ENCODE assay signal across 9 cellular contexts in the genomic region with DNA sequence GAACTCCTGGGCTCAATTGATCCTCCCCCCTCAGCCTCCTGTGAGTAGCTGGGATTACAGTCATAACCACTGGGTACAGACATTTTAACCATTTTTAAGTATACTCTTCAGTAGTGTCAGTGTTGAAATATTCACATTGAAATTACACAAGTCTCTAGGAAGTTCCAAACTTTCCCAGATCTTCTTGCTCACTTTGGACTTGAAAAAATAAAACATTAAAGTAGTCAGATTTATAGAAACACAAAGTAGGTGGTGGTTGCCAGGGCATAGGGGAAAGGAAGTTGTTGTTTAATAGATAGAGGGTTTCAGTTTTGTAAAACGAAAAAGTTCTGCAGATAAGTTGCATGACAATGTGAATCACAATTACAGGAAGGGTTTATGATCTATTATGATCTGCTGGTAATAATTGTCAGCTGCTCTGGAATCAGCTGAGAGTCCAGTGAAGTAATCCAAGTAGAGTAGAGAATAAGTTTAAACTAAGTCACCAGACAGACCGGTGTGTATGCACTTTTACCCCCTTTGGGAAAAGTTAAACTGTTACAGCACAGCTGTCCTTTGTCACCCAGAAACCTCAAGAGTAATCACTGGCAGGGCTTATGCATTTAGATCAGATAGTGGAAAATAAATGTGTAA. TPM values are rescaled to one million over a fixed set of nuclear protein-coding genes. Genes with fewer than 3 reads are reported as not detected.
DNase-seq lines count a peak whose midpoint lies in the region; ATAC-seq lines count a peak whose summit lies in the region.
"Had no signal": no experiment of that assay in that cellular context is flagged by ENCODE, and none has a peak within 500 bp of the region (broad histone marks: within the 10 kb centered on the region; RNA-seq: fewer than 3 reads in every experiment).

No MANE protein-coding gene starts in this region.

- DNase-seq in activated naive CD8-positive, alpha-beta T cell treated with anti-CD3 and anti-CD28 coated beads, Interleukin-2, amount 50 U/mL, for 24 hours = no peak
- DNase-seq in naive B cell = no peak
- DNase-seq in medulla oblongata (ENCODE audit: extremely low spot score) = no peak
- DNase-seq in cerebellar cortex (ENCODE audit: low spot score) = no peak
- no peak for DNase-seq in superior temporal gyrus (ENCODE audit: extremely low spot score)

- peak overlapping the region; percentile 75 for H3K27ac Mint-ChIP-seq in activated naive CD8-positive, alpha-beta T cell treated with anti-CD3 and anti-CD28 coated beads, Interleukin-2, amount 50 U/mL, for 24 hours
- H3K27ac Mint-ChIP-seq in naive B cell = peak overlapping the region in 4 of 6 donors; percentile 7 to 86 (median 36)

- ATAC-seq in GM18873 (IDR thresholded peaks at IDR 0.05; ENCODE audit: low FRiP score, unreplicated experiment) (peak; percentile 59), HG03066 (IDR thresholded peaks at IDR 0.05; ENCODE audit: low read depth, unreplicated experiment) (peak; percentile 65), naive B cell (ENCODE audit: low read depth in 2 of 2) (peak in 1 of 2 donors; percentile 23), HG03469 (IDR thresholded peaks at IDR 0.05; ENCODE audit: unreplicated experiment) (no peak)
- ATAC-seq in activated naive CD8-positive, alpha-beta T cell treated with anti-CD3 and anti-CD28 coated beads, Interleukin-2, amount 50 U/mL, for 24 hours = peak; percentile 77

- H3K4me3 Mint-ChIP-seq in activated naive CD8-positive, alpha-beta T cell treated with anti-CD3 and anti-CD28 coated beads, Interleukin-2, amount 50 U/mL, for 24 hours = peak overlapping the region; percentile 56
- H3K4me3 Mint-ChIP-seq in naive B cell = peak overlapping the region in 3 of 8 donors; percentile 22 to 52 (median 37)
- H3K4me3 Mint-ChIP-seq: neural crest cell had no signal

- H3K27me3 Mint-ChIP-seq in activated naive CD8-positive, alpha-beta T cell treated with anti-CD3 and anti-CD28 coated beads, Interleukin-2, amount 50 U/mL, for 24 hours = no peaks in the 10 kb centered on the region
- no peaks in the 10 kb centered on the region for H3K27me3 Mint-ChIP-seq in naive B cell

- peaks cover 4% of the 10 kb centered on the region for H3K36me3 Mint-ChIP-seq in activated naive CD8-positive, alpha-beta T cell treated with anti-CD3 and anti-CD28 coated beads, Interleukin-2, amount 50 U/mL, for 24 hours (ENCODE audit: low read depth)
- no peaks in the 10 kb centered on the region for H3K36me3 Mint-ChIP-seq in naive B cell

- peaks cover 4% of the 10 kb centered on the region for H3K9me3 Mint-ChIP-seq in activated naive CD8-positive, alpha-beta T cell treated with anti-CD3 and anti-CD28 coated beads, Interleukin-2, amount 50 U/mL, for 24 hours
- H3K9me3 Mint-ChIP-seq in naive B cell = peaks cover 0 to 7% (median 4%) of the 10 kb centered on the region in 7 donors

- H3K4me1 Mint-ChIP-seq in activated naive CD8-positive, alpha-beta T cell treated with anti-CD3 and anti-CD28 coated beads, Interleukin-2, amount 50 U/mL, for 24 hours = peaks cover 60% of the 10 kb centered on the region
- peaks cover 45 to 60% (median 48%) of the 10 kb centered on the region in 3 donors for H3K4me1 Mint-ChIP-seq in naive B cell

RNA-seq across cellular contexts. Expression of gene PCNX1, which starts 27.4 kb away (rescaled TPM):
- 10 to 100 TPM in 1 of 6 donors, 1 to 10 TPM in 5; 4.8 to 10.7 (median 7.5) TPM for polyA plus RNA-seq in naive B cell (ENCODE audit: low read depth in 6 of 6)
